ENCODE assay signal across 1 cellular context in the genomic region with DNA sequence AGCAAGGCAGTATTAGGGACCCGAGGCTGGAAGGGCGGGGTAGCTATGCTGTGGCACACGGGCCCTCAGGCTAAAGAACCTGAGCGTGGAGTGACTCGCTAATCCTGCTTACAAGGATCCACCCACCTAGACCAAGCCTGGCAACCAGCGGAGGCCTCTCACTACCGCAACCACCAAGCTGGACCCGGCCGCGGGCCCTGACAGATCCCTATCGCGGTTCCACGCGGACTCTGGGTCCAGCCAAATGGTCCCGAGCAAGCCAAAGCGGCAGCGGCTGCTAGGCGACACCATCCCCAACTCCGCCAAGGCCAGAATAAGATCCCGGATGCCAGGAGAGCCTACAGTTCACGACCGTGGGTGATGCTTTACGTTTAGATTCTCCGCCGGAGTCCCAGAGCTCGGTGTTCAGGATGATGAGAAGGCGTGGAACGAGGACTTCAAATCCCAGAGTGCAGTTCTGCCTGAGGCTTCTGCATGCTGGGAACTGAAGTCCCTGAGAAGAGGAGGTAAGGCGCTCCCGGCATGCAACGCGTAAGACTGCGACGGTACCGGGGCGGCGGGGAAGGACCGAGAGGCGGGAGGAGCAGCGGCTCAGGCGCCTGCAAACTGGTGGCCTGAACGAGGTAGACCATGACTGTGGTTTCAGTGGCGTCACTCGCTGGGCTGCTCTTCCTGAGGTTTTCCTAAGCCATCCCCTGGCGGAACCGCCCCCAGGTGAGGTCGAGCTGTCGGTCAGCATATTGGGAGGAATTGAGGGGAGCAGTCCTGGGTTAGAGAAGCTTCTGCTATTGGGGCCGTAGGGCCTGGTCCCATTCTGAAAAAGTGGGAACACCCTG.
TF ChIP-seq lines count a peak whose summit lies in the region.

A gene with protein sequence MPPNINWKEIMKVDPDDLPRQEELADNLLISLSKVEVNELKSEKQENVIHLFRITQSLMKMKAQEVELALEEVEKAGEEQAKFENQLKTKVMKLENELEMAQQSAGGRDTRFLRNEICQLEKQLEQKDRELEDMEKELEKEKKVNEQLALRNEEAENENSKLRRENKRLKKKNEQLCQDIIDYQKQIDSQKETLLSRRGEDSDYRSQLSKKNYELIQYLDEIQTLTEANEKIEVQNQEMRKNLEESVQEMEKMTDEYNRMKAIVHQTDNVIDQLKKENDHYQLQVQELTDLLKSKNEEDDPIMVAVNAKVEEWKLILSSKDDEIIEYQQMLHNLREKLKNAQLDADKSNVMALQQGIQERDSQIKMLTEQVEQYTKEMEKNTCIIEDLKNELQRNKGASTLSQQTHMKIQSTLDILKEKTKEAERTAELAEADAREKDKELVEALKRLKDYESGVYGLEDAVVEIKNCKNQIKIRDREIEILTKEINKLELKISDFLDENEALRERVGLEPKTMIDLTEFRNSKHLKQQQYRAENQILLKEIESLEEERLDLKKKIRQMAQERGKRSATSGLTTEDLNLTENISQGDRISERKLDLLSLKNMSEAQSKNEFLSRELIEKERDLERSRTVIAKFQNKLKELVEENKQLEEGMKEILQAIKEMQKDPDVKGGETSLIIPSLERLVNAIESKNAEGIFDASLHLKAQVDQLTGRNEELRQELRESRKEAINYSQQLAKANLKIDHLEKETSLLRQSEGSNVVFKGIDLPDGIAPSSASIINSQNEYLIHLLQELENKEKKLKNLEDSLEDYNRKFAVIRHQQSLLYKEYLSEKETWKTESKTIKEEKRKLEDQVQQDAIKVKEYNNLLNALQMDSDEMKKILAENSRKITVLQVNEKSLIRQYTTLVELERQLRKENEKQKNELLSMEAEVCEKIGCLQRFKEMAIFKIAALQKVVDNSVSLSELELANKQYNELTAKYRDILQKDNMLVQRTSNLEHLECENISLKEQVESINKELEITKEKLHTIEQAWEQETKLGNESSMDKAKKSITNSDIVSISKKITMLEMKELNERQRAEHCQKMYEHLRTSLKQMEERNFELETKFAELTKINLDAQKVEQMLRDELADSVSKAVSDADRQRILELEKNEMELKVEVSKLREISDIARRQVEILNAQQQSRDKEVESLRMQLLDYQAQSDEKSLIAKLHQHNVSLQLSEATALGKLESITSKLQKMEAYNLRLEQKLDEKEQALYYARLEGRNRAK (N-terminal part only) (minus strand): TSS at position 315 of the 836 bp plus-strand sequence. CDS start 781 bp downstream, outside the sequence.
Gene TMTC3, plus strand, starts transcription at position 534 of the 836 bp plus-strand sequence. CDS start 6,009 bp downstream, outside the sequence.

TF ChIP-seq in HepG2, 621 proteins besides CTCF, POLR2A, EP300 and RAD21 (continued from another document and continues in another):
- peak in 1 of 2 experiments; percentile 90; a peak in 2 of 4 replicates for TF ChIP-seq KLF16 (CRISPR knock-in tag; IDR thresholded peaks at IDR 0.05)
- no peak for TF ChIP-seq PLRG1 (conservative IDR thresholded peaks at IDR 0.05)
- TF ChIP-seq GMEB1 (CRISPR knock-in tag; IDR thresholded peaks at IDR 0.05; ENCODE audit: borderline replicate concordance), result peak; percentile 85
- TF ChIP-seq ZC3H4 (CRISPR knock-in tag; IDR thresholded peaks at IDR 0.05; ENCODE audit: borderline replicate concordance), result no peak
- TF ChIP-seq KMT2A (CRISPR knock-in tag; IDR thresholded peaks at IDR 0.05), result peak; percentile 93
- peak; percentile 39; the same call in 1 of the 2 replicates for TF ChIP-seq HMG20A (CRISPR knock-in tag; IDR thresholded peaks at IDR 0.05; ENCODE audit: borderline replicate concordance)
- TF ChIP-seq CHD2 (IDR thresholded peaks at IDR 0.05; ENCODE audit: low read depth, low read length), result no peak
- peak; percentile 91 for TF ChIP-seq GABPB1 (CRISPR knock-in tag; IDR thresholded peaks at IDR 0.05)
- 0 out of 2 replicates have a peak, but pooled peaks have one; percentile 33 for TF ChIP-seq ZNF878 (CRISPR knock-in tag; IDR thresholded peaks at IDR 0.05)
- 0 out of 2 replicates have a peak, but pooled peaks have one; percentile 79 for TF ChIP-seq ZNF891 (CRISPR knock-in tag; IDR thresholded peaks at IDR 0.05)
- TF ChIP-seq, protein P1, sequence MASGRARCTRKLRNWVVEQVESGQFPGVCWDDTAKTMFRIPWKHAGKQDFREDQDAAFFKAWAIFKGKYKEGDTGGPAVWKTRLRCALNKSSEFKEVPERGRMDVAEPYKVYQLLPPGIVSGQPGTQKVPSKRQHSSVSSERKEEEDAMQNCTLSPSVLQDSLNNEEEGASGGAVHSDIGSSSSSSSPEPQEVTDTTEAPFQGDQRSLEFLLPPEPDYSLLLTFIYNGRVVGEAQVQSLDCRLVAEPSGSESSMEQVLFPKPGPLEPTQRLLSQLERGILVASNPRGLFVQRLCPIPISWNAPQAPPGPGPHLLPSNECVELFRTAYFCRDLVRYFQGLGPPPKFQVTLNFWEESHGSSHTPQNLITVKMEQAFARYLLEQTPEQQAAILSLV (CRISPR knock-in tag; IDR thresholded peaks at IDR 0.05; ENCODE audit: borderline replicate concordance), result peak; percentile 84
- TF ChIP-seq ZFP36L1 (CRISPR knock-in tag; IDR thresholded peaks at IDR 0.05), result no peak
- TF ChIP-seq SP5 (CRISPR knock-in tag; IDR thresholded peaks at IDR 0.05; ENCODE audit: borderline replicate concordance, low read depth), result peak; percentile 24; the same call in 1 of the 2 replicates
- TF ChIP-seq SMYD3 (CRISPR knock-in tag; IDR thresholded peaks at IDR 0.05), result 0 out of 2 replicates have a peak, but pooled peaks have one; percentile 20
- TF ChIP-seq, protein P2, sequence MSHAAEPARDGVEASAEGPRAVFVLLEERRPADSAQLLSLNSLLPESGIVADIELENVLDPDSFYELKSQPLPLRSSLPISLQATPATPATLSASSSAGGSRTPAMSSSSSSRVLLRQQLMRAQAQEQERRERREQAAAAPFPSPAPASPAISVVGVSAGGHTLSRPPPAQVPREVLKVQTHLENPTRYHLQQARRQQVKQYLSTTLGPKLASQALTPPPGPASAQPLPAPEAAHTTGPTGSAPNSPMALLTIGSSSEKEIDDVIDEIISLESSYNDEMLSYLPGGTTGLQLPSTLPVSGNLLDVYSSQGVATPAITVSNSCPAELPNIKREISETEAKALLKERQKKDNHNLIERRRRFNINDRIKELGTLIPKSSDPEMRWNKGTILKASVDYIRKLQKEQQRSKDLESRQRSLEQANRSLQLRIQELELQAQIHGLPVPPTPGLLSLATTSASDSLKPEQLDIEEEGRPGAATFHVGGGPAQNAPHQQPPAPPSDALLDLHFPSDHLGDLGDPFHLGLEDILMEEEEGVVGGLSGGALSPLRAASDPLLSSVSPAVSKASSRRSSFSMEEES (CRISPR knock-in tag; IDR thresholded peaks at IDR 0.05), result peak; percentile 69
- peak; percentile 90 for TF ChIP-seq ZNF501 (CRISPR knock-in tag; IDR thresholded peaks at IDR 0.05)
- TF ChIP-seq ZBTB25 (CRISPR knock-in tag; IDR thresholded peaks at IDR 0.05), result peak; percentile 94
- TF ChIP-seq, protein P3, sequence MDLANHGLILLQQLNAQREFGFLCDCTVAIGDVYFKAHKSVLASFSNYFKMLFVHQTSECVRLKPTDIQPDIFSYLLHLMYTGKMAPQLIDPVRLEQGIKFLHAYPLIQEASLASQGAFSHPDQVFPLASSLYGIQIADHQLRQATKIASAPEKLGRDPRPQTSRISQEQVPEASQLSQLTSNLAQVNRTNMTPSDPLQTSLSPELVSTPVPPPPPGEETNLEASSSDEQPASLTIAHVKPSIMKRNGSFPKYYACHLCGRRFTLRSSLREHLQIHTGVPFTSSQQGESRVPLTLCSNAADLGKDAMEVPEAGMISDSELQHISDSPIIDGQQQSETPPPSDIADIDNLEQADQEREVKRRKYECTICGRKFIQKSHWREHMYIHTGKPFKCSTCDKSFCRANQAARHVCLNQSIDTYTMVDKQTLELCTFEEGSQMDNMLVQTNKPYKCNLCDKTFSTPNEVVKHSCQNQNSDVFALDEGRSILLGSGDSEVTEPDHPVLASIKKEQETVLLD (CRISPR knock-in tag; IDR thresholded peaks at IDR 0.05; ENCODE audit: low read depth), result peak; percentile 92
- no peak for TF ChIP-seq FOXM1 (CRISPR knock-in tag; IDR thresholded peaks at IDR 0.05)
- no peak for TF ChIP-seq LRRFIP1 (CRISPR knock-in tag; conservative IDR thresholded peaks at IDR 0.05)
- TF ChIP-seq IKZF5 (CRISPR knock-in tag; IDR thresholded peaks at IDR 0.05), result peak; percentile 88
- no peak for TF ChIP-seq RFX5 (IDR thresholded peaks at IDR 0.05; ENCODE audit: low read depth, low read length)
- TF ChIP-seq ZNF614 (CRISPR knock-in tag; IDR thresholded peaks at IDR 0.05; ENCODE audit: borderline replicate concordance), result peak; percentile 80; the same call in 1 of the 2 replicates
- TF ChIP-seq, protein P4, sequence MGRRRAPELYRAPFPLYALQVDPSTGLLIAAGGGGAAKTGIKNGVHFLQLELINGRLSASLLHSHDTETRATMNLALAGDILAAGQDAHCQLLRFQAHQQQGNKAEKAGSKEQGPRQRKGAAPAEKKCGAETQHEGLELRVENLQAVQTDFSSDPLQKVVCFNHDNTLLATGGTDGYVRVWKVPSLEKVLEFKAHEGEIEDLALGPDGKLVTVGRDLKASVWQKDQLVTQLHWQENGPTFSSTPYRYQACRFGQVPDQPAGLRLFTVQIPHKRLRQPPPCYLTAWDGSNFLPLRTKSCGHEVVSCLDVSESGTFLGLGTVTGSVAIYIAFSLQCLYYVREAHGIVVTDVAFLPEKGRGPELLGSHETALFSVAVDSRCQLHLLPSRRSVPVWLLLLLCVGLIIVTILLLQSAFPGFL (CRISPR knock-in tag; IDR thresholded peaks at IDR 0.05), result no peak
- TF ChIP-seq, protein P5, sequence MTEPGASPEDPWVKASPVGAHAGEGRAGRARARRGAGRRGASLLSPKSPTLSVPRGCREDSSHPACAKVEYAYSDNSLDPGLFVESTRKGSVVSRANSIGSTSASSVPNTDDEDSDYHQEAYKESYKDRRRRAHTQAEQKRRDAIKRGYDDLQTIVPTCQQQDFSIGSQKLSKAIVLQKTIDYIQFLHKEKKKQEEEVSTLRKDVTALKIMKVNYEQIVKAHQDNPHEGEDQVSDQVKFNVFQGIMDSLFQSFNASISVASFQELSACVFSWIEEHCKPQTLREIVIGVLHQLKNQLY (CRISPR knock-in tag; IDR thresholded peaks at IDR 0.05), result peak; percentile 22; the same call in 1 of the 2 replicates
- peak; percentile 51; the same call in 1 of the 2 replicates for TF ChIP-seq ZKSCAN1 (IDR thresholded peaks at IDR 0.05; ENCODE audit: low read length)
- peak; percentile 23; the same call in 1 of the 2 replicates for TF ChIP-seq ZZZ3 (CRISPR knock-in tag; IDR thresholded peaks at IDR 0.05; ENCODE audit: borderline replicate concordance)
- no peak for TF ChIP-seq NR3C1 (CRISPR knock-in tag; IDR thresholded peaks at IDR 0.05)
- TF ChIP-seq ZNF576 (CRISPR knock-in tag; IDR thresholded peaks at IDR 0.05), result no peak
- peak; percentile 53 for TF ChIP-seq ETV6 (CRISPR knock-in tag; conservative IDR thresholded peaks at IDR 0.05)
- no peak for TF ChIP-seq DPF2 (CRISPR knock-in tag; IDR thresholded peaks at IDR 0.05; ENCODE audit: borderline replicate concordance, low read depth)
- peak; percentile 75 for TF ChIP-seq MXD1 (CRISPR knock-in tag; IDR thresholded peaks at IDR 0.05)
- peak; percentile 40; the same call in 1 of the 2 replicates for TF ChIP-seq GATA4 (IDR thresholded peaks at IDR 0.05; ENCODE audit: borderline replicate concordance, low read depth)
- TF ChIP-seq KDM5B (CRISPR knock-in tag; IDR thresholded peaks at IDR 0.05; ENCODE audit: borderline replicate concordance), result peak; percentile 48; the same call in 1 of the 2 replicates
- TF ChIP-seq RARA (CRISPR knock-in tag; IDR thresholded peaks at IDR 0.05), result peak; percentile 16; the same call in 1 of the 2 replicates
